In the genomic region with DNA sequence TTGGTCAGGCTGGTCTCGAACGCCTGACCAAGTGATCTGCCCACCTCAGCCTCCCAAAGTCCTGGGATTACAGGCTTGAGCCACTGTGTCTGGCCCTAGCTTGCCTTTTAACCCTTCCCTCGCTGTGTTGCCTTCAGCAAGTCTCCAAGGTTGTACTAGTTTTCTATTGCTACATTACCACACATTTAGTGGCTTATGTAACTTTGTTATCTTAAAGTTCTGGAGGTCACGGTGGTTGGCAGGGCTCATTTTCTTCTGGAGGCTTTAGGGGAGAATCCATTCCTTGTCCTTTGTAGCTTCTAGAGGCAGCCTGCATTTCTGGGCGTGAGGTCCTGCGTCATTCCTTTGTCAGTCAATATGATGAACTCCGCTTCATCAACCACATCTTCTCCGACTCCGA, we compare ENCODE assay signal across 25 cellular contexts.
"Had no signal": no experiment of that assay in that cellular context is flagged by ENCODE, and none has a peak within 500 bp of the region (broad histone marks: within the 10 kb centered on the region; RNA-seq: fewer than 3 reads in every experiment).

No MANE protein-coding gene starts in this region.

- H3K27ac Mint-ChIP-seq: activated CD4-positive, alpha-beta T cell treated with anti-CD3 and anti-CD28 coated beads, Interleukin-2, amount 10 ng/mL, durations not matched to agents 7 days and 5 days; activated CD8-positive, alpha-beta memory T cell treated with anti-CD3 and anti-CD28 coated beads, Interleukin-2, amount 10 ng/mL, durations not matched to agents 7 days and 5 days; activated CD8-positive, alpha-beta T cell treated with anti-CD3 and anti-CD28 coated beads for 36 hours; endodermal cell; memory B cell; nephron progenitor cell had no signal

- H3K9me3 ChIP-seq: ascending aorta, gastroesophageal sphincter, spleen, tibial artery, uterus had no signal

- H3K27me3 Mint-ChIP-seq: activated CD8-positive, alpha-beta memory T cell treated with anti-CD3 and anti-CD28 coated beads, Interleukin-2, amount 10 ng/mL, durations not matched to agents 7 days and 5 days; activated CD8-positive, alpha-beta T cell treated with anti-CD3 and anti-CD28 coated beads for 36 hours; memory B cell had no signal

- H3K27me3 ChIP-seq: ascending aorta, gastroesophageal sphincter, spleen, tibial artery, uterus had no signal

- H3K36me3 ChIP-seq: ascending aorta, gastroesophageal sphincter, spleen, tibial artery, uterus had no signal

- H3K4me1 ChIP-seq: uterus had no signal

- H3K36me3 Mint-ChIP-seq: memory B cell had no signal

- ATAC-seq: activated CD8-positive, alpha-beta memory T cell treated with anti-CD3 and anti-CD28 coated beads, Interleukin-2, amount 10 ng/mL, durations not matched to agents 7 days and 5 days; activated CD8-positive, alpha-beta T cell treated with anti-CD3 and anti-CD28 coated beads for 36 hours; gastroesophageal sphincter; left cardiac atrium had no signal

- DNase-seq: activated CD4-positive, alpha-beta T cell treated with anti-CD3 and anti-CD28 coated beads, Interleukin-2, amount 10 ng/mL, durations not matched to agents 7 days and 5 days; activated CD4-positive, CD25-positive, alpha-beta regulatory T cell treated with anti-CD3 and anti-CD28 coated beads, Interleukin-2, amount 50 U/mL, for 72 hours; activated CD8-positive, alpha-beta memory T cell treated with anti-CD3 and anti-CD28 coated beads, Interleukin-2, amount 10 ng/mL, durations not matched to agents 7 days and 5 days; activated CD8-positive, alpha-beta T cell treated with anti-CD3 and anti-CD28 coated beads for 36 hours; activated gamma-delta T cell; activated naive CD4-positive, alpha-beta T cell treated with anti-CD3 and anti-CD28 coated beads, Interleukin-2, amount 50 U/mL, for 16 hours; activated T-cell treated with anti-CD3 and anti-CD28 coated beads for 4 hours; cerebellar nuclear complex; cortex of kidney; endodermal cell; head of caudate nucleus; left cardiac atrium; nephron progenitor cell; occipital lobe; spleen; stimulated activated CD4-positive, alpha-beta T cell treated with anti-CD3 and anti-CD28 coated beads, Interleukin-4, amount 100 ng/mL, for 1 hour; stimulated activated naive CD4-positive, alpha-beta T cell treated with Interleukin-2 at 50 U/mL for 16 hours; tibial artery; uterus had no signal

- H3K4me3 ChIP-seq: ascending aorta, gastroesophageal sphincter, spleen, tibial artery, uterus had no signal

- H3K27ac ChIP-seq: ascending aorta, gastroesophageal sphincter, spleen, tibial artery, uterus, VCaP had no signal

- FAIRE-seq: bronchial epithelial cell, islet of Langerhans had no signal

- H3K4me3 Mint-ChIP-seq: activated CD4-positive, alpha-beta T cell treated with anti-CD3 and anti-CD28 coated beads, Interleukin-2, amount 10 ng/mL, durations not matched to agents 7 days and 5 days; activated CD8-positive, alpha-beta memory T cell treated with anti-CD3 and anti-CD28 coated beads, Interleukin-2, amount 10 ng/mL, durations not matched to agents 7 days and 5 days; activated CD8-positive, alpha-beta T cell treated with anti-CD3 and anti-CD28 coated beads for 36 hours; endodermal cell; memory B cell; nephron progenitor cell had no signal

- H3K9me3 Mint-ChIP-seq: activated CD4-positive, alpha-beta T cell treated with anti-CD3 and anti-CD28 coated beads, Interleukin-2, amount 10 ng/mL, durations not matched to agents 7 days and 5 days; activated CD8-positive, alpha-beta T cell treated with anti-CD3 and anti-CD28 coated beads for 36 hours; endodermal cell; memory B cell; nephron progenitor cell had no signal
